ENCODE assay signal across 9 cellular contexts in the genomic region with DNA sequence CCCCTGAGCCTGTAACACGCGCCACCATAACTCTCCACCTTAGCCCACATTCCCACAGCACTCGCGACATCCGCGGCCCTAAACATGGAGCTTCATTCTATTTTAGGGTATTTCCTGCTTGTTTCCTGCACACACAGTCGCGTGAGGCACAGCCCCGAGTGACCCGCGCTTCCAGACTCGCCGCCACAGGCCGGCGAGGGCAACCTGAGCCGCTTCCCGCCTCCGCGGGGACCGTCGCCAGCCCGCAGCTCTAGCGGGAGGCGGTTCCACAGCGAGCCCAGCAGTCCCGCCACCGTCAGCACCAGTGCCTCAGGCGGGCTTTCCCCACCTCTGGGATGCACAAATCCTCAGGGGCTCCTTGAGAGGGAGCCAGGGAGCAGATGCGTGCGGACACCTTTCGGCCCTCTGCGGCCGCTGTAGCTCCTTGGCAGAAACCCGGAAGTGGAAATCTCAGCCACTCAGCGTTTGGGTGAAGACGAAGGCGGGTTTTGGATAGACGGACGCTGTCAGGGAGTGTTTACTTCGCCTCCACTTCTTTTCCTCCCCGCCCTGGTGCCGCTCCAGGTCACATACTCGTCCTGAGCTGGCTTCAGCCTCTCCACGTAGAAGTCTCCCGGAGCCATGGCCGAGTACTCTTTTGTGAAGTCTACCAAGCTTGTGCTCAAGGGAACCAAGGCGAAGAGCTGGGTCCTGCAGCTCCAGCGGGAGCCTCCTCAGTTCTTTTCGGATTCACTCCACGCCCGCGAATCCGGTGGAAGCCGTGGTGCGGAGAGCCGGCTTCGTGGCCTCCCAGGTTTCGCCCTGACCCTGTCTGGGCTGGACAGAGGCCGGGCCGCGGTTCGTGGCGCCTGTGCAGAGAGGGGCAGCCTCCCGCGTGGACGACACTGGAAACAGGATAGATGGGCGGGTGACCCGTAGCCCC.
DNase-seq lines count a peak whose midpoint lies in the region; ATAC-seq, FAIRE-seq and TF ChIP-seq lines count a peak whose summit lies in the region.
"Had no signal": no experiment of that assay in that cellular context is flagged by ENCODE, and none has a peak within 500 bp of the region (broad histone marks: within the 10 kb centered on the region; RNA-seq: fewer than 3 reads in every experiment).

No MANE protein-coding gene starts in this region.

- FAIRE-seq in HTR-8/SVneo (lab: Jason Lieb, UNC): no peak

- DNase-seq in BJ (ENCODE audit: low read depth): no peak
- DNase-seq in cerebellar cortex (ENCODE audit: low spot score): peak; percentile 77
- DNase-seq in naive thymus-derived CD4-positive, alpha-beta T cell: peak in 4 of 9 donors; percentile 9 to 21 (median 12)
- DNase-seq in HK-2 (ENCODE audit: unreplicated experiment): no peak
- DNase-seq in NCI-H1417 (lab: John Stamatoyannopoulos, UW): no peak
- no peak for DNase-seq in HTR-8/SVneo (ENCODE audit: insufficient read length, low spot score)

- POLR2A ChIA-PET in BJ (lab: Charles Lee): no interaction called here
- POLR2A ChIA-PET in naive thymus-derived CD4-positive, alpha-beta T cell (lab: Charles Lee): no interaction called here

- peak overlapping the region; percentile 30 for H3K4me3 ChIP-seq in BJ (ENCODE audit: low read depth, low read length)
- H3K4me3 ChIP-seq in naive thymus-derived CD4-positive, alpha-beta T cell (ENCODE audit: low read length): peak overlapping the region; percentile 25

- no peaks in the 10 kb centered on the region for H3K36me3 ChIP-seq in BJ (ENCODE audit: control insufficient read depth, insufficient read depth, low read length)
- no peaks in the 10 kb centered on the region for H3K36me3 ChIP-seq in naive thymus-derived CD4-positive, alpha-beta T cell (ENCODE audit: control insufficient read depth in 2 of 3, insufficient read depth in 3 of 3, low read length in 3 of 3)

- ATAC-seq in HG03439 (IDR thresholded peaks at IDR 0.05; ENCODE audit: unreplicated experiment) (peak; percentile 53), GM19395 (IDR thresholded peaks at IDR 0.05; ENCODE audit: unreplicated experiment) (no peak)
- peak; percentile 69 for ATAC-seq in naive thymus-derived CD4-positive, alpha-beta T cell

- peaks cover 0 to 5% (median 0%) of the 10 kb centered on the region in 3 experiments for H3K9me3 ChIP-seq in naive thymus-derived CD4-positive, alpha-beta T cell (ENCODE audit: control insufficient read depth in 2 of 3, low read length in 3 of 3)

- H3K27ac Mint-ChIP-seq in naive thymus-derived CD4-positive, alpha-beta T cell: peak overlapping the region in 2 of 9 donors; percentile 7 to 68
- H3K27ac Mint-ChIP-seq: T-helper 1 cell treated with Interleukin-12 subunit alpha and Interleukin-12 subunit beta and Interleukin-4 antibody, amounts not matched to agents 30 μg/mL and 1 μg/mL, for 36 hours had no signal

- peaks cover 8 to 49% (median 25%) of the 10 kb centered on the region in 11 donors for H3K9me3 Mint-ChIP-seq in naive thymus-derived CD4-positive, alpha-beta T cell

- peak overlapping the region in 4 of 10 donors; percentile 48 to 88 (median 69) for H3K4me3 Mint-ChIP-seq in naive thymus-derived CD4-positive, alpha-beta T cell
- H3K4me3 Mint-ChIP-seq: T-helper 1 cell treated with Interleukin-12 subunit alpha and Interleukin-12 subunit beta and Interleukin-4 antibody, amounts not matched to agents 30 μg/mL and 1 μg/mL, for 36 hours had no signal

- no peak overlapping the region for H3K27ac ChIP-seq in naive thymus-derived CD4-positive, alpha-beta T cell (ENCODE audit: low read depth, low read length)

- no peak for TF ChIP-seq CTCF in BJ (IDR thresholded peaks at IDR 0.05; ENCODE audit: insufficient read depth, low read depth, low read length)

- H3K36me3 Mint-ChIP-seq in naive thymus-derived CD4-positive, alpha-beta T cell: peaks cover 0 to 4% (median 0%) of the 10 kb centered on the region in 5 donors

- H3K27me3 Mint-ChIP-seq in naive thymus-derived CD4-positive, alpha-beta T cell: no peaks in the 10 kb centered on the region

- intact Hi-C loops in naive thymus-derived CD4-positive, alpha-beta T cell (cut with micrococcal nuclease): no loop called here

- H3K4me1 Mint-ChIP-seq in naive thymus-derived CD4-positive, alpha-beta T cell: peaks cover 0 to 3% (median 0%) of the 10 kb centered on the region in 7 donors

- CTCF ChIA-PET in BJ (lab: Yijun Ruan, JAX): no interaction called here
- CTCF ChIA-PET in naive thymus-derived CD4-positive, alpha-beta T cell (lab: Charles Lee): no interaction called here

- no peaks in the 10 kb centered on the region for H3K4me1 ChIP-seq in naive thymus-derived CD4-positive, alpha-beta T cell (ENCODE audit: control insufficient read depth in 2 of 2, insufficient read depth in 2 of 2, low read length in 2 of 2)

- H3K27me3 ChIP-seq in BJ (ENCODE audit: control insufficient read depth, insufficient read depth, low read length): no peaks in the 10 kb centered on the region
- no peaks in the 10 kb centered on the region for H3K27me3 ChIP-seq in naive thymus-derived CD4-positive, alpha-beta T cell (ENCODE audit: control insufficient read depth in 2 of 2, insufficient read depth in 2 of 2, low read length in 2 of 2)
